ENCODE assay signal across 34 cellular contexts in the genomic region with DNA sequence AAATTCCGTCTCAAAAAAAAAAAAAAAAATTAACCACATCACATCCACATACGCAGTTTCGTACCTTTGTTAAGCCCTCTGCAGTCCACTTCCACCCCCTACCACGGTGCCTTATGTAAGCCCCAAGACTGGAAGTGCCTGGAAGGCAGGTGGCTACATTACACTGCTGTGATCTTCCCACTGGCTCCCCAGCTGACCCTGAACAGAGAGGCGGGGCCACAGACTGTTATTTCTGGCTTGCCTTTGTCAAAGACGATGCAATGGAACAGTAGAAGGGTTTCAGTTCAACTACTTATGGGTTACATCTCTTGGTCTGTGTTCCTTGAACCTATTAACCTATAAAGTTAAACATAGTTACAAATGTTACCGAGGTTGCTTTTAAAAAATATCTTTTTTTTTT.
"Had no signal": no experiment of that assay in that cellular context is flagged by ENCODE, and none has a peak within 500 bp of the region (broad histone marks: within the 10 kb centered on the region; RNA-seq: fewer than 3 reads in every experiment).

No MANE protein-coding gene starts in this region.

- H3K4me1 ChIP-seq: ascending aorta, body of pancreas had no signal

- H3K27ac ChIP-seq: ascending aorta, body of pancreas, coronary artery, SK-N-MC had no signal

- DNase-seq: activated B cell treated with CpG ODN at 0.5 μM for 24 hours; activated CD4-positive, alpha-beta T cell treated with anti-CD3 and anti-CD28 coated beads for 1 hour; activated CD4-positive, alpha-beta T cell treated with anti-CD3 and anti-CD28 coated beads, Interleukin-2, amount 10 ng/mL, durations not matched to agents 24 days and 14 days; activated CD4-positive, alpha-beta T cell treated with anti-CD3 and anti-CD28 coated beads, Interleukin-2, amount 50 U/mL, for 48 hours; activated CD8-positive, alpha-beta memory T cell treated with anti-CD3 and anti-CD28 coated beads, Interleukin-2, amount 10 ng/mL, durations not matched to agents 7 days and 5 days; activated effector memory CD4-positive, alpha-beta T cell treated with Interleukin-2 at 50 U/mL for 16 hours; activated naive CD4-positive, alpha-beta T cell; activated naive CD8-positive, alpha-beta T cell treated with anti-CD3 and anti-CD28 coated beads, Interleukin-2, amount 50 U/mL, for 24 hours; activated T-cell treated with anti-CD3 and anti-CD28 coated beads, Interleukin-2, amount 50 U/mL, for 24 hours; amniotic stem cell; body of pancreas; central memory CD4-positive, alpha-beta T cell; MM.1S; NCI-H1105 treated with DMSO at 0.1 percent for 48 hours; NCI-H1436 treated with DMSO at 0.1 percent for 48 hours; NCI-H187; NCI-H2081; NCI-H2171; NCI-H2227 treated with DMSO at 0.1 percent for 48 hours; NCI-H446 treated with DMSO at 0.1 percent for 48 hours; NCI-H524 treated with DMSO at 0.1 percent for 48 hours; NCI-H774; OCI-M1; RPMI8226; T-cell; T-helper 2 cell; T1000 had no signal

- H3K9me3 ChIP-seq: ascending aorta, body of pancreas had no signal

- H3K36me3 ChIP-seq: ascending aorta had no signal

- ATAC-seq: activated CD8-positive, alpha-beta memory T cell treated with anti-CD3 and anti-CD28 coated beads, Interleukin-2, amount 10 ng/mL, durations not matched to agents 7 days and 5 days; activated naive CD8-positive, alpha-beta T cell treated with anti-CD3 and anti-CD28 coated beads, Interleukin-2, amount 50 U/mL, for 24 hours; body of pancreas; Panc1; Right ventricle myocardium inferior; T-cell had no signal

- H3K27me3 ChIP-seq: ascending aorta, body of pancreas had no signal

- FAIRE-seq: bronchial epithelial cell, TTC549 had no signal

- H3K4me3 ChIP-seq: ascending aorta, body of pancreas, coronary artery, SK-N-MC had no signal
